21 cellular contexts compared by ENCODE assay signal in the genomic region with DNA sequence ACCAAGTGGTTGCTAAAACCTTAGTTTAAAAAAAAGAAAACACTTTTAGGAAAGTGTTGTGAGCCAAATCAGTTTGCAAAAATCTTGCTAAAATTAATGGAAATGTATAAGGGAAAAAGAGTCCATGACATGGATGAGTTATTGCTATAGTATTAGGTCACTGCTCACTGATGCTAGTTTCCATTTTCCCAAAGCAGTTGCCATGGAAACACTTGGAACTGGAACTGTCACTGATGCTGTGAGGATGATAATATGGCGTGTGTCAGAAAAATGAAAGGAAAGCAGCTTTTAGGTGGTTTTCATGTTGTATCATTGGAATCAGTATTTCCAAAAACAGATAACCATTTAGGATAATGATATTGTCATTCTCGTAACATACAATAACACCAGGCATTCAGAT.
"Had no signal": no experiment of that assay in that cellular context is flagged by ENCODE, and none has a peak within 500 bp of the region (broad histone marks: within the 10 kb centered on the region; RNA-seq: fewer than 3 reads in every experiment).

No MANE protein-coding gene starts in this region.

- ATAC-seq: activated T-cell treated with anti-CD3 and anti-CD28 coated beads, Interleukin-2, amount 50 U/mL, for 72 hours; effector memory CD8-positive, alpha-beta T cell; esophagus mucosa; mucosa of descending colon; sciatic nerve; stimulated activated effector memory CD8-positive, alpha-beta T cell treated with anti-CD3 and anti-CD28 coated beads, Interleukin-12 subunit alpha, Interleukin-12 subunit beta, amount 100 ng/mL, for 72 hours; T-helper 17 cell had no signal

- H3K36me3 Mint-ChIP-seq: activated naive CD4-positive, alpha-beta T cell treated with anti-CD3 and anti-CD28 coated beads, Interleukin-2, amount 10 ng/mL, durations not matched to agents 7 days and 5 days; stimulated activated effector memory CD8-positive, alpha-beta T cell treated with anti-CD3 and anti-CD28 coated beads, Interleukin-12 subunit alpha, Interleukin-12 subunit beta, amount 100 ng/mL, for 72 hours had no signal

- DNase-seq: activated B cell treated with CpG ODN at 0.5 μM for 24 hours; activated CD4-positive, alpha-beta memory T cell treated with anti-CD3 and anti-CD28 coated beads for 36 hours; activated CD4-positive, alpha-beta T cell treated with anti-CD3 and anti-CD28 coated beads for 4 hours; activated effector memory CD4-positive, alpha-beta T cell treated with anti-CD3 and anti-CD28 coated beads, Interleukin-2, amount 50 U/mL, for 16 hours; activated naive CD4-positive, alpha-beta T cell treated with anti-CD3 and anti-CD28 coated beads, Interleukin-2, amount 10 ng/mL, durations not matched to agents 7 days and 5 days; activated T-cell treated with anti-CD3 and anti-CD28 coated beads, Interleukin-2, amount 50 U/mL, for 72 hours; effector memory CD8-positive, alpha-beta T cell; foreskin melanocyte; glutamatergic neuron; mesenchymal stem cell; mucosa of descending colon; nephron progenitor cell; small intestine; stimulated activated CD4-positive, alpha-beta T cell treated with anti-CD3 and anti-CD28 coated beads, Interleukin-2, amount 100 ng/mL, for 24 hours; T-helper 17 cell; testis; trophoblast cell; uterus had no signal

- H3K4me1 Mint-ChIP-seq: activated B cell treated with CpG ODN at 0.5 μM for 24 hours; activated naive CD4-positive, alpha-beta T cell treated with anti-CD3 and anti-CD28 coated beads, Interleukin-2, amount 10 ng/mL, durations not matched to agents 7 days and 5 days; stimulated activated effector memory CD8-positive, alpha-beta T cell treated with anti-CD3 and anti-CD28 coated beads, Interleukin-12 subunit alpha, Interleukin-12 subunit beta, amount 100 ng/mL, for 72 hours; T-helper 17 cell had no signal

- H3K27me3 Mint-ChIP-seq: activated B cell treated with CpG ODN at 0.5 μM for 24 hours; activated CD4-positive, alpha-beta memory T cell treated with anti-CD3 and anti-CD28 coated beads for 36 hours; activated naive CD4-positive, alpha-beta T cell treated with anti-CD3 and anti-CD28 coated beads, Interleukin-2, amount 10 ng/mL, durations not matched to agents 7 days and 5 days; effector memory CD8-positive, alpha-beta T cell; T-helper 17 cell had no signal

- H3K4me3 Mint-ChIP-seq: activated B cell treated with CpG ODN at 0.5 μM for 24 hours; activated CD4-positive, alpha-beta memory T cell treated with anti-CD3 and anti-CD28 coated beads for 36 hours; activated naive CD4-positive, alpha-beta T cell treated with anti-CD3 and anti-CD28 coated beads, Interleukin-2, amount 10 ng/mL, durations not matched to agents 7 days and 5 days; activated T-cell treated with anti-CD3 and anti-CD28 coated beads, Interleukin-2, amount 50 U/mL, for 72 hours; effector memory CD8-positive, alpha-beta T cell; nephron progenitor cell; stimulated activated effector memory CD8-positive, alpha-beta T cell treated with anti-CD3 and anti-CD28 coated beads, Interleukin-12 subunit alpha, Interleukin-12 subunit beta, amount 100 ng/mL, for 72 hours; T-helper 17 cell had no signal

- H3K9me3 Mint-ChIP-seq: activated B cell treated with CpG ODN at 0.5 μM for 24 hours; activated CD4-positive, alpha-beta memory T cell treated with anti-CD3 and anti-CD28 coated beads for 36 hours; activated naive CD4-positive, alpha-beta T cell treated with anti-CD3 and anti-CD28 coated beads, Interleukin-2, amount 10 ng/mL, durations not matched to agents 7 days and 5 days; activated T-cell treated with anti-CD3 and anti-CD28 coated beads, Interleukin-2, amount 50 U/mL, for 72 hours; effector memory CD8-positive, alpha-beta T cell; nephron progenitor cell; stimulated activated effector memory CD8-positive, alpha-beta T cell treated with anti-CD3 and anti-CD28 coated beads, Interleukin-12 subunit alpha, Interleukin-12 subunit beta, amount 100 ng/mL, for 72 hours had no signal

- H3K27ac Mint-ChIP-seq: activated B cell treated with CpG ODN at 0.5 μM for 24 hours; activated CD4-positive, alpha-beta memory T cell treated with anti-CD3 and anti-CD28 coated beads for 36 hours; activated naive CD4-positive, alpha-beta T cell treated with anti-CD3 and anti-CD28 coated beads, Interleukin-2, amount 10 ng/mL, durations not matched to agents 7 days and 5 days; activated T-cell treated with anti-CD3 and anti-CD28 coated beads, Interleukin-2, amount 50 U/mL, for 72 hours; effector memory CD8-positive, alpha-beta T cell; nephron progenitor cell; stimulated activated effector memory CD8-positive, alpha-beta T cell treated with anti-CD3 and anti-CD28 coated beads, Interleukin-12 subunit alpha, Interleukin-12 subunit beta, amount 100 ng/mL, for 72 hours; T-helper 17 cell had no signal
